Comparison of ENCODE assay signal across 8 cellular contexts in the genomic region with DNA sequence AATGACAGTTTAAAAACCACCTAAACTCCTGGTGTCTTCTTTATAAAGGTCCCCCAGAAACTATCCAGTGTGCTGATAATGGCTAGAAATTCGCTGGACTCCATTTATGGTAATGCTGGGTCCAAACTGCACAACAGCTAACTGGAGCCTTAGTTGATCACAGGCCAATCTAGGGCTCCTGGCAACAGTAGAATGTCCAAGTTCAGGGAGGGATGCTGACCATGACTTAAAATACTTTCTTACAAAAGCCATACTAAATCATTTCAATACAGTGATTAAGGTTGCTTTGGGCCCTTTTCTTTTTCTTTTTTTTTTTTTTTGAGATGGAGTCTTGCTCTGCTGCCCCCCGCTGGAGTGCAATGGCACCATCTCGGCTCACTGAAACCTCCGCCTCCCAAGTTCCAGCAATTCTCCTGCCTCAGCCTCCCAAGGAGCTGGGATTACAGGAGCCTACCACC. TPM values are rescaled to one million over a fixed set of nuclear protein-coding genes. Genes with fewer than 3 reads are reported as not detected.
DNase-seq lines count a peak whose midpoint lies in the region; ATAC-seq, FAIRE-seq and TF ChIP-seq lines count a peak whose summit lies in the region.
"Had no signal": no experiment of that assay in that cellular context is flagged by ENCODE, and none has a peak within 500 bp of the region (broad histone marks: within the 10 kb centered on the region; RNA-seq: fewer than 3 reads in every experiment).

No MANE protein-coding gene starts in this region.

- H3K79me2 ChIP-seq in H1 (ENCODE audit: control insufficient read depth in 1 of 2, insufficient read depth in 2 of 2, low read length in 2 of 2), result no peaks in the 10 kb centered on the region

- no peak overlapping the region for H4K91ac ChIP-seq in H1 (replicated peaks; ENCODE audit: insufficient read length, low read length)

- DNase-seq in ELR (ENCODE audit: low read depth) (peak; percentile 52), LNCaP clone FGC (ENCODE audit: low read depth) (no peak), H1 (ENCODE audit: low read depth in 1 of 2, low spot score in 2 of 2) (no peak), progenitor cell of endocrine pancreas (ENCODE audit: low spot score, unreplicated experiment) (no peak), T-helper 17 cell (no peak), NCI-H510A treated with DMSO at 0.1 percent for 48 hours (lab: John Stamatoyannopoulos, UW) (no peak)
- no peak for DNase-seq in effector CD4-positive, alpha-beta T cell

- H3K4me1 ChIP-seq in H1 (replicated peaks in 1 of 4; ENCODE audit: control insufficient read depth in 3 of 4, insufficient read depth in 4 of 4, low read length in 3 of 4), result peaks cover 0 to 3% (median 1%) of the 10 kb centered on the region in 4 experiments; a peak in 2 of 7 replicates

- TF ChIP-seq RAD21 in H1 (IDR thresholded peaks at IDR 0.05 in 1 of 2, conservative IDR thresholded peaks at IDR 0.05 in 1 of 2; ENCODE audit: low read depth in 2 of 2, low read length in 2 of 2), result peak; percentile 31 to 42; a peak in 2 of 4 replicates

- no peak overlapping the region for H2AK5ac ChIP-seq in H1 (ENCODE audit: low read depth, low read length)

- H3K4me3 ChIP-seq in LNCaP clone FGC (ENCODE audit: low read depth, low read length) (no peak overlapping the region), H1 (ENCODE audit: extremely low read depth in 1 of 4, insufficient read depth in 2 of 4, low read depth in 3 of 4, low read length in 4 of 4) (no peak overlapping the region)

- H3K23me2 ChIP-seq in H1 (ENCODE audit: low read depth, low read length), result peaks cover 2% of the 10 kb centered on the region; the same call in 1 of the 2 replicates

- no peaks in the 10 kb centered on the region; a peak in 2 of 8 replicates for H3K36me3 ChIP-seq in H1 (ENCODE audit: control insufficient read depth in 2 of 4, insufficient read depth in 4 of 4, low read length in 3 of 4)

- H3K4ac ChIP-seq in H1 (replicated peaks; ENCODE audit: insufficient read length, low read depth, low read length), result no peak overlapping the region

- H3K9ac ChIP-seq in H1 (replicated peaks in 1 of 4; ENCODE audit: extremely low read depth in 1 of 4, low read depth in 3 of 4, low read length in 3 of 4), result no peak overlapping the region

- H3K4me1 Mint-ChIP-seq in progenitor cell of endocrine pancreas (ENCODE audit: low read depth) (peaks cover 28% of the 10 kb centered on the region), T-helper 17 cell (peaks cover 2% of the 10 kb centered on the region)

- H3K79me1 ChIP-seq in H1 (ENCODE audit: low read depth, low read length), result no peaks in the 10 kb centered on the region

- H3K27ac Mint-ChIP-seq in progenitor cell of endocrine pancreas (no peak overlapping the region), T-helper 17 cell (no peak overlapping the region)

- H3K4me2 ChIP-seq in H1 (ENCODE audit: insufficient read depth in 1 of 2, low read depth in 2 of 2, low read length in 2 of 2), result no peak overlapping the region

- FAIRE-seq in H1 (lab: Jason Lieb, UNC), result no peak
- FAIRE-seq: TTC549 had no signal

- TF ChIP-seq CTCF in LNCaP clone FGC (IDR thresholded peaks at IDR 0.05; ENCODE audit: control insufficient read depth, extremely low read depth, insufficient read depth), result peak; percentile 37
- TF ChIP-seq CTCF in H1 (IDR thresholded peaks at IDR 0.05; ENCODE audit: control extremely low read depth in 1 of 3, insufficient read depth in 1 of 3, low read depth in 1 of 3, low read length in 3 of 3), result peak; percentile 30 to 45 (median 33); a peak in 3 of 4 replicates
- TF ChIP-seq CTCF in progenitor cell of endocrine pancreas (IDR thresholded peaks at IDR 0.05; ENCODE audit: unreplicated experiment), result peak; percentile 50

- ATAC-seq in T-helper 17 cell, result no peak

- no peaks in the 10 kb centered on the region for H3K9me3 ChIP-seq in H1 (ENCODE audit: insufficient read depth in 2 of 2, low read depth in 1 of 2, low read length in 1 of 2)
- H3K9me3 ChIP-seq in T-helper 17 cell (ENCODE audit: control insufficient read depth, low read length, poor library complexity, severe bottlenecking), result no peaks in the 10 kb centered on the region

- H3K27me3 ChIP-seq in H1 (replicated peaks in 1 of 4; ENCODE audit: control insufficient read depth in 3 of 4, extremely low read depth in 1 of 4, insufficient read depth in 3 of 4, low read length in 3 of 4), result no peaks in the 10 kb centered on the region

- 83% methylated on average over 3 of the region's 4 CpGs; no CpG with 5 or more reads in 1 of the 2 experiments for whole genome bisulfite sequencing in H1 (ENCODE audit: extremely low coverage in 1 of 2, insufficient coverage in 1 of 2, insufficient read length in 1 of 2, insufficient replicate concordance in 2 of 2, low coverage in 1 of 2, low lambda C conversion rate in 2 of 2, missing lambda C conversion rate in 1 of 2), 2 experiments

- H3K27me3 Mint-ChIP-seq in progenitor cell of endocrine pancreas (no peaks in the 10 kb centered on the region), T-helper 17 cell (no peaks in the 10 kb centered on the region)

- CTCF ChIA-PET in H1 (lab: Charles Lee; ENCODE audit: partially characterized antibody), result interaction anchor here (0.6 to 6.4 kb wide), 13 partner anchors 8 to 267 kb away, joined by 3 to 87 read pairs (median 5); a partner anchor contains a TSS

- no peak overlapping the region for H3K27ac ChIP-seq in H1 (ENCODE audit: low read depth, low read length)

- no peaks in the 10 kb centered on the region for H4K20me1 ChIP-seq in H1 (replicated peaks in 1 of 2; ENCODE audit: control insufficient read depth in 1 of 2, insufficient read depth in 2 of 2, low read length in 2 of 2)

- no peak overlapping the region for H2BK15ac ChIP-seq in H1 (ENCODE audit: low read length)

- no peak overlapping the region for H4K8ac ChIP-seq in H1 (ENCODE audit: extremely low read depth, insufficient read depth, low read length)

- H3K56ac ChIP-seq in H1 (replicated peaks; ENCODE audit: insufficient read length, low read depth, low read length), result no peak overlapping the region

- TF ChIP-seq POLR2A in H1 (IDR thresholded peaks at IDR 0.05; ENCODE audit: control extremely low read depth in 1 of 2, low read depth in 2 of 2, low read length in 2 of 2), result no peak

- H3K4me3 Mint-ChIP-seq in progenitor cell of endocrine pancreas (ENCODE audit: low read depth), result no peak overlapping the region
- H3K4me3 Mint-ChIP-seq in T-helper 17 cell, result no peak overlapping the region

- no peak overlapping the region for H2BK120ac ChIP-seq in H1 (replicated peaks; ENCODE audit: low read depth, low read length)

- no peak overlapping the region for H3K18ac ChIP-seq in H1 (ENCODE audit: extremely low read depth, low read length)

- no peak overlapping the region for H4K5ac ChIP-seq in H1 (ENCODE audit: insufficient read length, low read depth, low read length)

- no peaks in the 10 kb centered on the region for H3K9me3 Mint-ChIP-seq in progenitor cell of endocrine pancreas (ENCODE audit: low read depth)

- POLR2A ChIA-PET in H1 (lab: Charles Lee; ENCODE audit: partially characterized antibody), result interaction anchor here (5.9 kb wide), 1 partner anchor 14 kb away, joined by 33 read pairs; a partner anchor contains a TSS

- H2BK5ac ChIP-seq in H1 (ENCODE audit: low read depth, low read length), result no peak overlapping the region

- H3K14ac ChIP-seq in H1 (ENCODE audit: insufficient read length), result no peak overlapping the region

- no peak overlapping the region for H2AFZ ChIP-seq in H1 (ENCODE audit: low read length)

- H3K23ac ChIP-seq in H1 (ENCODE audit: insufficient read length), result no peak overlapping the region

- no peak overlapping the region for H2BK12ac ChIP-seq in H1 (ENCODE audit: low read depth, low read length)

- H3K36me3 Mint-ChIP-seq in progenitor cell of endocrine pancreas (ENCODE audit: insufficient read depth) (peaks cover 7% of the 10 kb centered on the region), T-helper 17 cell (ENCODE audit: low read depth) (peaks cover 5% of the 10 kb centered on the region)

- H2BK20ac ChIP-seq in H1 (ENCODE audit: low read length), result no peak overlapping the region

- TF ChIP-seq EP300 in H1 (IDR thresholded peaks at IDR 0.05; ENCODE audit: borderline replicate concordance in 1 of 2, low read depth in 2 of 2, low read length in 2 of 2), result 0 out of 3 replicates have a peak, but pooled peaks of 1 of the 2 experiments have one; percentile 4

TF ChIP-seq in H1, 55 proteins besides CTCF, POLR2A, EP300 and RAD21 (continues in another document):
- TF ChIP-seq CHD1 (IDR thresholded peaks at IDR 0.05; ENCODE audit: low read depth, low read length) (no peak), SUZ12 (IDR thresholded peaks at IDR 0.05; ENCODE audit: low read length) (no peak), CREB1 (IDR thresholded peaks at IDR 0.05) (no peak), CHD2 (IDR thresholded peaks at IDR 0.05; ENCODE audit: low read length) (no peak), POLR2AphosphoS5 (IDR thresholded peaks at IDR 0.05; ENCODE audit: low read depth, low read length) (no peak), MAFK (IDR thresholded peaks at IDR 0.05; ENCODE audit: low read depth, low read length) (no peak), KDM4A (IDR thresholded peaks at IDR 0.05; ENCODE audit: low read depth, low read length, severe bottlenecking) (no peak), CBX5 (IDR thresholded peaks at IDR 0.05; ENCODE audit: low read depth, low read length) (no peak), KDM1A (IDR thresholded peaks at IDR 0.05; ENCODE audit: borderline replicate concordance, low read length) (no peak)
- TF ChIP-seq, protein P1, sequence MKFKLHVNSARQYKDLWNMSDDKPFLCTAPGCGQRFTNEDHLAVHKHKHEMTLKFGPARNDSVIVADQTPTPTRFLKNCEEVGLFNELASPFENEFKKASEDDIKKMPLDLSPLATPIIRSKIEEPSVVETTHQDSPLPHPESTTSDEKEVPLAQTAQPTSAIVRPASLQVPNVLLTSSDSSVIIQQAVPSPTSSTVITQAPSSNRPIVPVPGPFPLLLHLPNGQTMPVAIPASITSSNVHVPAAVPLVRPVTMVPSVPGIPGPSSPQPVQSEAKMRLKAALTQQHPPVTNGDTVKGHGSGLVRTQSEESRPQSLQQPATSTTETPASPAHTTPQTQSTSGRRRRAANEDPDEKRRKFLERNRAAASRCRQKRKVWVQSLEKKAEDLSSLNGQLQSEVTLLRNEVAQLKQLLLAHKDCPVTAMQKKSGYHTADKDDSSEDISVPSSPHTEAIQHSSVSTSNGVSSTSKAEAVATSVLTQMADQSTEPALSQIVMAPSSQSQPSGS (IDR thresholded peaks at IDR 0.05; ENCODE audit: low read length), result no peak

RNA-seq across cellular contexts. Expression of a gene that starts 14.5 kb away (rescaled TPM):
- total RNA-seq in H1 (2021; fragmentation: NEBNext Ultra II Directional; extraction: Animal tissue kit (Norgen Biotek cat#: 25700)), result 9.5 and 14.0 TPM in 2 replicates
- 6.2 and 6.3 TPM in 2 replicates for polyA plus RNA-seq in H1 (2011; rRNA removed)
- polyA plus RNA-seq in H1 (2011; cell fraction: cytosol; rRNA removed), result 5.8 TPM
- 9.3 TPM for polyA plus RNA-seq in H1 (2011; cell fraction: nucleus; rRNA removed)
- polyA plus RNA-seq in H1 (2012, experiment 1 of 2), result 6.3 to 8.0 TPM (median 7.2 TPM) in 4 replicates
- 4.5 TPM for polyA plus RNA-seq in H1 (2012, experiment 2 of 2)
- 4.8 TPM for polyA plus RNA-seq in H1 (2013, experiment 1 of 2)
- polyA plus RNA-seq in H1 (2013, experiment 2 of 2), result 4.0 TPM
- 15.6 and 16.9 TPM in 2 replicates for polyA minus RNA-seq in H1 (2011; rRNA and poly(A)+ RNA removed)
- 8.4 TPM for polyA minus RNA-seq in H1 (2011; cell fraction: cytosol; rRNA and poly(A)+ RNA removed)
- 14.2 TPM for polyA minus RNA-seq in H1 (2011; cell fraction: nucleus; rRNA and poly(A)+ RNA removed)
- total RNA-seq in progenitor cell of endocrine pancreas (33.6 and 37.6 TPM in 2 replicates), T-helper 17 cell (10 to 100 TPM; 10.3 to 14.4 TPM)
